In the genomic region with DNA sequence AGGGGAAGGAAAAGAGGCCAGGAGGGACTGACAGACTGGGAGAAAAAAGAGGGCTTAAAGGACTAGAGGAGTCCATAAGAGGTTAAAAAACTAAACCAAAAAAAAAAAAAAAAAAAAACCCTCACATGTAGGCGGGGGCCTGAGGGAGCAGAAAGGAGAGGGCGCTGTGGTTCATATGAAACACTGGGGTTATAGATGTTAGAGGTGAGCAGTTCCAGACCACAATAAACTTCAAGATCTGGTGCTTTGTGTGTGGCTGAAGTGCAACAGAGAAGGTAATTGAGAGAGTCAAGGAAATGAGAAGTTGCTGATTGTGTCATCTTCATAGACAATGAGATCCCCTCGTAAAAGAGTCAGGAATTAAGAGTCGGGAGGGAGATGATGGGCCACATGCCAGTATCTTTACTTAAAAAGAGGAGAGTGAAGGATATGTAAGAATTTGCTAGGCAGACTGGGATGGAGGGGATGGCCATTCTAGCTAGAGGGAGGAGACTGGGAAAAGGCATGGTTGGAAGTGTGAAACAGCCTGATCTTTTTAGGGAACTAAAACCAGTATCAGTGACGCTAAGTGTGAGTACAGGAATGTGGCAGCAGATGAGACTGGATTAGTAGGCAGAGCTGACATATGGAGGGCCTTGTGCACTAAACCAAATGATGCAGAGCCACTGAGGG, we compare ENCODE assay signal across 9 cellular contexts. TPM values are rescaled to one million over a fixed set of nuclear protein-coding genes. Genes with fewer than 3 reads are reported as not detected.
DNase-seq lines count a peak whose midpoint lies in the region; ATAC-seq and TF ChIP-seq lines count a peak whose summit lies in the region.
"Had no signal": no experiment of that assay in that cellular context is flagged by ENCODE, and none has a peak within 500 bp of the region (broad histone marks: within the 10 kb centered on the region; RNA-seq: fewer than 3 reads in every experiment).

No MANE protein-coding gene starts in this region.

- in situ Hi-C loops in GM13976 (cut with MboI; ENCODE audit: low sequenced_read_pairs, unreplicated experiment) (no loop called here), HAP-1 (cut with MboI; ENCODE audit: low sequenced_read_pairs) (no loop called here)

- 24 to 35% methylated on average over 5 of the region's 5 CpGs for WGBS in lung, 2 donors

- H3K36me3 ChIP-seq in lung (ENCODE audit: control insufficient read depth in 2 of 2, insufficient read depth in 2 of 2, low read length in 2 of 2) (no peaks in the 10 kb centered on the region), HAP-1 (replicated peaks) (no peaks in the 10 kb centered on the region)
- H3K36me3 ChIP-seq: suprapubic skin had no signal

- H3K4me3 ChIP-seq in lung (no peak overlapping the region), HAP-1 (no peak overlapping the region)
- H3K4me3 ChIP-seq: suprapubic skin had no signal

- H3K4me1 ChIP-seq in lung (ENCODE audit: control insufficient read depth in 2 of 2, insufficient read depth in 2 of 2, low read length in 2 of 2) (peaks cover 2% of the 10 kb centered on the region in 2 donors), HAP-1 (no peaks in the 10 kb centered on the region)
- H3K4me1 ChIP-seq: suprapubic skin had no signal

- peaks cover 0 to 5% of the 10 kb centered on the region in 2 donors for H3K9me3 ChIP-seq in lung (ENCODE audit: control insufficient read depth in 2 of 2, insufficient read depth in 1 of 2, low read length in 1 of 2)
- H3K9me3 ChIP-seq in HAP-1: no peaks in the 10 kb centered on the region
- H3K9me3 ChIP-seq: suprapubic skin had no signal

- TF ChIP-seq CTCF in GM13976 (IDR thresholded peaks at IDR 0.05; ENCODE audit: borderline replicate concordance, control extremely low read depth, extremely low read depth, insufficient read depth, missing control alignments) (no peak), lung (IDR thresholded peaks at IDR 0.05; ENCODE audit: control extremely low read depth, extremely low read depth) (no peak)

- peak; percentile 55 for DNase-seq in GM13976 (ENCODE audit: low spot score)
- DNase-seq in OCI-M1 (lab: John Stamatoyannopoulos, UW): peak; percentile 2
- DNase-seq in lung (ENCODE audit: low spot score): no peak
- DNase-seq in HAP-1 (ENCODE audit: low spot score in 2 of 2): no peak
- no peak for DNase-seq in COLO829 (ENCODE audit: low spot score)
- no peak for DNase-seq in COR-L47 (lab: John Stamatoyannopoulos, UW)

- H3K27me3 ChIP-seq in lung (ENCODE audit: control insufficient read depth, insufficient read depth) (no peaks in the 10 kb centered on the region), HAP-1 (ENCODE audit: low read depth) (no peaks in the 10 kb centered on the region)
- H3K27me3 ChIP-seq: suprapubic skin had no signal

- ATAC-seq in GM21786 (IDR thresholded peaks at IDR 0.05; ENCODE audit: unreplicated experiment) (peak; percentile 88), lung (ENCODE audit: insufficient read depth, low FRiP score) (no peak), GM18519 (IDR thresholded peaks at IDR 0.05; ENCODE audit: low FRiP score, unreplicated experiment) (no peak)

- peak overlapping the region; percentile 22 to 56 for H3K27ac ChIP-seq in lung (ENCODE audit: low read depth in 1 of 2, low read length in 1 of 2)
- H3K27ac ChIP-seq: suprapubic skin had no signal

RNA-seq across cellular contexts. Expression of a gene that starts 18.4 kb away (rescaled TPM):
- 100 to 1,000 TPM in 1 of 2 donors, 10 to 100 TPM in 1; 91.3 to 385 TPM for total RNA-seq in lung
- 10 to 100 TPM; 32.3 to 54.2 TPM for polyA plus RNA-seq in lung

Comparison
In these comparisons a context has a peak if more than half of its experiments do, and no peak if none do; other contexts are left out.
1. DNase-seq: peak in GM13976 (single experiment) and OCI-M1 (single experiment); none in lung (single experiment), HAP-1 (0 of 2), COLO829 (single experiment) and COR-L47 (single experiment).